19 cellular contexts compared by ENCODE assay signal in the genomic region with DNA sequence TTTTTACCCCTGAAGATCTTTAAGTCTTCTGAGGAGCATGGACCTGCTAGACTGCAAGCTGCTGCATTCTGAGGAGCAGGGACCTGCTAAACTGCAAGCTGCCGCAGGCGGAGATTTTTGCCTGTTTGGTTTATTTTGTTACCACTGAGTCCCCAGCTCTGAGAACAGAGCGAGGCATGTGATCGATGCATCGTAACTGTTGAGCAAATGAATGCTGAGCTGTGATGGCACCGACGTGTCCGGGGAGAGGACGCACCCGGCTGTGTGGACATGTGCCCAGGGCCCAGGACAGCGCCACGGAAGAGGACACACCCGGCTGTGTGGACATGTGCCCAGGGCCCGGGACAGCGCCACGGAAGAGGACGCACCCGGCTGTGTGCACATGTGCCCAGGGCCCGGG. TPM values are rescaled to one million over a fixed set of nuclear protein-coding genes. Genes with fewer than 3 reads are reported as not detected.
DNase-seq lines count a peak whose midpoint lies in the region; ATAC-seq and TF ChIP-seq lines count a peak whose summit lies in the region.
"Had no signal": no experiment of that assay in that cellular context is flagged by ENCODE, and none has a peak within 500 bp of the region (broad histone marks: within the 10 kb centered on the region; RNA-seq: fewer than 3 reads in every experiment).

No MANE protein-coding gene starts in this region.

- H3K4me3 Mint-ChIP-seq in stimulated activated memory B cell treated with anti-CD40 and anti-IgM and Interleukin-4, amounts not matched to agents 10 μg/mL and 1 μg/mL and 100 μg/mL, for 72 hours: no peak overlapping the region
- H3K4me3 Mint-ChIP-seq: CD8-positive, alpha-beta memory T cell; H9 had no signal

- no peaks in the 10 kb centered on the region for H3K27me3 ChIP-seq in dorsolateral prefrontal cortex
- no peaks in the 10 kb centered on the region for H3K27me3 ChIP-seq in testis
- H3K27me3 ChIP-seq: BLaER1 had no signal

- H3K4me3 ChIP-seq in dorsolateral prefrontal cortex: peak overlapping the region in 1 of 59 donors; percentile 20
- no peak overlapping the region for H3K4me3 ChIP-seq in testis
- H3K4me3 ChIP-seq: BLaER1 had no signal

- WGBS in testis, 2 donors: 87 to 95% methylated on average over 17 to 19 of the region's 19 CpGs

- H3K9me3 ChIP-seq in testis: no peaks in the 10 kb centered on the region

- TF ChIP-seq POLR2A in testis (IDR thresholded peaks at IDR 0.05): no peak

- peaks cover 8% of the 10 kb centered on the region for H3K4me1 ChIP-seq in testis

- H3K27ac ChIP-seq in dorsolateral prefrontal cortex (peak overlapping the region in 42 of 59 donors; percentile 8 to 90 (median 60)), testis (no peak overlapping the region)
- H3K27ac ChIP-seq: 22Rv1, BLaER1 had no signal

- H3K36me3 ChIP-seq in testis (ENCODE audit: low read depth, missing control alignments): no peaks in the 10 kb centered on the region

- H3K4me1 Mint-ChIP-seq in stimulated activated memory B cell treated with anti-CD40 and anti-IgM and Interleukin-4, amounts not matched to agents 10 μg/mL and 1 μg/mL and 100 μg/mL, for 72 hours: peaks cover 31% of the 10 kb centered on the region
- H3K4me1 Mint-ChIP-seq: H9 had no signal

- ATAC-seq in Right ventricle myocardium inferior (no peak), left cardiac atrium (no peak), HG03159 (IDR thresholded peaks at IDR 0.05; ENCODE audit: unreplicated experiment) (no peak)
- ATAC-seq in stimulated activated memory B cell treated with anti-CD40 and anti-IgM and Interleukin-4, amounts not matched to agents 10 μg/mL and 1 μg/mL and 100 μg/mL, for 72 hours: no peak

- no peak for TF ChIP-seq CTCF in dorsolateral prefrontal cortex (IDR thresholded peaks at IDR 0.05 in 54 of 56, conservative IDR thresholded peaks at IDR 0.05 in 2 of 56; ENCODE audit: low read depth in 1 of 56, partially characterized antibody in 56 of 56)
- TF ChIP-seq CTCF in testis (IDR thresholded peaks at IDR 0.05): no peak

- DNase-seq in Right ventricle myocardium inferior (ENCODE audit: missing footprints) (peak; percentile 1), left cardiac atrium (no peak), dorsolateral prefrontal cortex (peak in 3 of 10 donors; percentile 36 to 54 (median 42)), NCI-H2029 treated with DMSO at 0.1 percent for 48 hours (lab: John Stamatoyannopoulos, UW) (no peak), testis (no peak)
- DNase-seq: Calu3; CD8-positive, alpha-beta memory T cell; DMS 273 treated with DMSO at 0.1 percent for 48 hours; DMS79; EL; GOT3; H9 had no signal

- no peaks in the 10 kb centered on the region for H3K27me3 Mint-ChIP-seq in stimulated activated memory B cell treated with anti-CD40 and anti-IgM and Interleukin-4, amounts not matched to agents 10 μg/mL and 1 μg/mL and 100 μg/mL, for 72 hours
- H3K27me3 Mint-ChIP-seq: CD8-positive, alpha-beta memory T cell; IgD-negative memory B cell had no signal

- intact Hi-C loops in Right ventricle myocardium inferior (cut with DNase I) (no loop called here), left cardiac atrium (cut with DNase I) (no loop called here), dorsolateral prefrontal cortex (cut with DNase I) (no loop called here), testis (cut with DNase I; ENCODE audit: low total_unique reads) (no loop called here)

- peaks cover 28% of the 10 kb centered on the region for H3K36me3 Mint-ChIP-seq in stimulated activated memory B cell treated with anti-CD40 and anti-IgM and Interleukin-4, amounts not matched to agents 10 μg/mL and 1 μg/mL and 100 μg/mL, for 72 hours

- peak overlapping the region; percentile 71 for H3K27ac Mint-ChIP-seq in stimulated activated memory B cell treated with anti-CD40 and anti-IgM and Interleukin-4, amounts not matched to agents 10 μg/mL and 1 μg/mL and 100 μg/mL, for 72 hours
- H3K27ac Mint-ChIP-seq: CD8-positive, alpha-beta memory T cell; H9 had no signal

- H3K9me3 Mint-ChIP-seq in stimulated activated memory B cell treated with anti-CD40 and anti-IgM and Interleukin-4, amounts not matched to agents 10 μg/mL and 1 μg/mL and 100 μg/mL, for 72 hours: peaks cover 3% of the 10 kb centered on the region

RNA-seq across cellular contexts. Expression of gene DNAJC5, which starts 24.2 kb away (rescaled TPM):
- total RNA-seq in Right ventricle myocardium inferior (41.4 TPM), left cardiac atrium (10 to 100 TPM; 41.9 to 53.4 TPM), dorsolateral prefrontal cortex (100 to 1,000 TPM in 117 of 120 experiments, 10 to 100 TPM in 3; 69.5 to 175 (median 137) TPM), testis (10 to 100 TPM; 58.2 to 64.8 TPM)
- polyA plus RNA-seq in testis (ENCODE audit: insufficient read depth, low read depth, low replicate concordance): 35.6 TPM

RNA-seq across cellular contexts. Expression of gene UCKL1, which starts 37.1 kb away (rescaled TPM):
- 52.0 TPM for total RNA-seq in Right ventricle myocardium inferior
- 10 to 100 TPM; 30.8 to 32.4 TPM for total RNA-seq in left cardiac atrium
- 10 to 100 TPM; 22.1 to 74.1 (median 40.8) TPM for total RNA-seq in dorsolateral prefrontal cortex
- total RNA-seq in testis: 10 to 100 TPM; 72.6 to 78.0 TPM
- polyA plus RNA-seq in testis (ENCODE audit: insufficient read depth, low read depth, low replicate concordance): 35.0 TPM

RNA-seq across cellular contexts. Expression of gene ZNF512B, which starts 50.6 kb away (rescaled TPM):
- 12.2 TPM for total RNA-seq in Right ventricle myocardium inferior
- 10 to 100 TPM; 11.7 to 14.5 TPM for total RNA-seq in left cardiac atrium
- 10 to 100 TPM; 18.7 to 37.5 (median 26.3) TPM for total RNA-seq in dorsolateral prefrontal cortex
- 10 to 100 TPM; 24.5 to 27.6 TPM for total RNA-seq in testis
- 16.7 TPM for polyA plus RNA-seq in testis (ENCODE audit: insufficient read depth, low read depth, low replicate concordance)

RNA-seq across cellular contexts. Expression of gene TPD52L2, which starts 54.1 kb away (rescaled TPM):
- total RNA-seq in Right ventricle myocardium inferior: 78.0 TPM
- total RNA-seq in left cardiac atrium: 10 to 100 TPM; 67.5 to 68.7 TPM
- 100 to 1,000 TPM in 4 of 120 experiments, 10 to 100 TPM in 116; 61.5 to 125 (median 76.3) TPM for total RNA-seq in dorsolateral prefrontal cortex
- total RNA-seq in testis: 100 to 1,000 TPM; 100 to 132 TPM
- polyA plus RNA-seq in testis (ENCODE audit: insufficient read depth, low read depth, low replicate concordance): 89.9 TPM

RNA-seq across cellular contexts. Expression of gene ABHD16B, which starts 57.8 kb away (rescaled TPM):
- total RNA-seq in Right ventricle myocardium inferior (not detected), left cardiac atrium (not detected), dorsolateral prefrontal cortex (under 1 TPM in 1 of 120 experiments, not detected in 119; 0.35 TPM), testis (10 to 100 TPM; 13.8 to 20.9 TPM)
- polyA plus RNA-seq in testis (ENCODE audit: insufficient read depth, low read depth, low replicate concordance): 10.8 TPM
- total RNA-seq: A673; CD8-positive, alpha-beta memory T cell; H9; HT-29 had no signal
- polyA plus RNA-seq: CD8-positive, alpha-beta memory T cell had no signal

Comparison
In these comparisons a context has a peak if more than half of its experiments do, and no peak if none do; other contexts are left out.
1. H3K27ac ChIP-seq: peak in dorsolateral prefrontal cortex (42 of 59); none in testis (0 of 2).